In the genomic region with DNA sequence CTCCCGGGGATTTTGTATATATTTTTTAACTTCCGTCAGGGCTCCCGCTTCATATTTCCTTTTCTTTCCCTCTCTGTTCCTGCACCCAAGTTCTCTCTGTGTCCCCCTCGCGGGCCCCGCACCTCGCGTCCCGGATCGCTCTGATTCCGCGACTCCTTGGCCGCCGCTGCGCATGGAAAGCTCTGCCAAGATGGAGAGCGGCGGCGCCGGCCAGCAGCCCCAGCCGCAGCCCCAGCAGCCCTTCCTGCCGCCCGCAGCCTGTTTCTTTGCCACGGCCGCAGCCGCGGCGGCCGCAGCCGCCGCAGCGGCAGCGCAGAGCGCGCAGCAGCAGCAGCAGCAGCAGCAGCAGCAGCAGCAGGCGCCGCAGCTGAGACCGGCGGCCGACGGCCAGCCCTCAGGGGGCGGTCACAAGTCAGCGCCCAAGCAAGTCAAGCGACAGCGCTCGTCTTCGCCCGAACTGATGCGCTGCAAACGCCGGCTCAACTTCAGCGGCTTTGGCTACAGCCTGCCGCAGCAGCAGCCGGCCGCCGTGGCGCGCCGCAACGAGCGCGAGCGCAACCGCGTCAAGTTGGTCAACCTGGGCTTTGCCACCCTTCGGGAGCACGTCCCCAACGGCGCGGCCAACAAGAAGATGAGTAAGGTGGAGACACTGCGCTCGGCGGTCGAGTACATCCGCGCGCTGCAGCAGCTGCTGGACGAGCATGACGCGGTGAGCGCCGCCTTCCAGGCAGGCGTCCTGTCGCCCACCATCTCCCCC, we compare ENCODE assay signal across 8 cellular contexts. TPM values are rescaled to one million over a fixed set of nuclear protein-coding genes. Genes with fewer than 3 reads are reported as not detected.
DNase-seq lines count a peak whose midpoint lies in the region; ATAC-seq, FAIRE-seq and TF ChIP-seq lines count a peak whose summit lies in the region.

No MANE protein-coding gene starts in this region.

- H3K27me3 ChIP-seq in CD4-positive, CD25-positive, alpha-beta regulatory T cell (ENCODE audit: control insufficient read depth, insufficient read depth, low read length): peaks cover 41% of the 10 kb centered on the region
- peaks cover 33 to 86% (median 68%) of the 10 kb centered on the region in 5 donors for H3K27me3 ChIP-seq in subcutaneous abdominal adipose tissue (ENCODE audit: control insufficient read depth in 5 of 5, insufficient read depth in 4 of 5, low read length in 5 of 5)

- peak overlapping the region in 3 of 4 donors; percentile 58 to 78 (median 76) for H3K4me3 Mint-ChIP-seq in CD4-positive, CD25-positive, alpha-beta regulatory T cell

- no peak overlapping the region for H3K27ac ChIP-seq in CD4-positive, CD25-positive, alpha-beta regulatory T cell (ENCODE audit: insufficient read depth, low read length, poor library complexity, severe bottlenecking)
- H3K27ac ChIP-seq in subcutaneous abdominal adipose tissue (ENCODE audit: low read depth, low read length) (no peak overlapping the region), kidney (ENCODE audit: low read depth in 2 of 2, low read length in 2 of 2) (no peak overlapping the region)

- no peak overlapping the region for H3K27ac Mint-ChIP-seq in CD4-positive, CD25-positive, alpha-beta regulatory T cell
- H3K27ac Mint-ChIP-seq in activated naive CD4-positive, alpha-beta T cell treated with anti-CD3 and anti-CD28 coated beads, Interleukin-2, amount 50 U/mL, for 72 hours: no peak overlapping the region

- DNase-seq in CD4-positive, CD25-positive, alpha-beta regulatory T cell: peak in 1 of 3 donors; percentile 50
- peak in 1 of 2 donors; percentile 32 for DNase-seq in activated naive CD4-positive, alpha-beta T cell treated with anti-CD3 and anti-CD28 coated beads, Interleukin-2, amount 50 U/mL, for 72 hours (ENCODE audit: low spot score in 2 of 2)
- DNase-seq in iPS-NIHi11 (ENCODE audit: low spot score) (peak; percentile 61), kidney (no peak)

- intact Hi-C loops in kidney (cut with DNase I): loop anchor here (10.0 kb wide), 1 partner anchor 587 kb away; no protein-coding TSS in a partner anchor

- H3K27me3 Mint-ChIP-seq in CD4-positive, CD25-positive, alpha-beta regulatory T cell: peaks cover 87% of the 10 kb centered on the region

- H3K4me3 ChIP-seq in CD4-positive, CD25-positive, alpha-beta regulatory T cell (ENCODE audit: low read depth, low read length): no peak overlapping the region
- H3K4me3 ChIP-seq in subcutaneous abdominal adipose tissue (ENCODE audit: low read depth in 1 of 5, low read length in 5 of 5) (peak overlapping the region in 4 of 5 donors; percentile 26 to 55 (median 48)), kidney (ENCODE audit: low read length in 2 of 2) (peak overlapping the region in 1 of 2 donors; percentile 25)

- H3K9me3 ChIP-seq in CD4-positive, CD25-positive, alpha-beta regulatory T cell (ENCODE audit: control insufficient read depth in 2 of 2, low read length in 2 of 2): no peaks in the 10 kb centered on the region
- H3K9me3 ChIP-seq in subcutaneous abdominal adipose tissue (ENCODE audit: control insufficient read depth in 5 of 5, low read length in 5 of 5) (peaks cover 0 to 5% (median 0%) of the 10 kb centered on the region in 5 donors), kidney (ENCODE audit: control insufficient read depth in 1 of 2, low read length in 2 of 2) (peaks cover under 1 to 2% of the 10 kb centered on the region in 2 donors)

- peak in 1 of 2 donors; percentile 11 for ATAC-seq in CD4-positive, CD25-positive, alpha-beta regulatory T cell (ENCODE audit: low read depth in 2 of 2)
- ATAC-seq in GM18861 (IDR thresholded peaks at IDR 0.05; ENCODE audit: unreplicated experiment): peak; percentile 43
- ATAC-seq in HG03135 (IDR thresholded peaks at IDR 0.05; ENCODE audit: unreplicated experiment): peak; percentile 56
- peak; percentile 22 to 47 for ATAC-seq in activated naive CD4-positive, alpha-beta T cell treated with anti-CD3 and anti-CD28 coated beads, Interleukin-2, amount 50 U/mL, for 72 hours
- ATAC-seq in activated CD4-positive, CD25-positive, alpha-beta regulatory T cell treated with anti-CD3 and anti-CD28 coated beads, Interleukin-2, amount 50 U/mL, for 24 hours: no peak

- H3K4me1 Mint-ChIP-seq in CD4-positive, CD25-positive, alpha-beta regulatory T cell: peaks cover 12 to 55% (median 17%) of the 10 kb centered on the region in 4 donors

- TF ChIP-seq CTCF in kidney (IDR thresholded peaks at IDR 0.05; ENCODE audit: borderline replicate concordance, extremely low read depth, insufficient read depth): no peak

- H3K36me3 Mint-ChIP-seq in CD4-positive, CD25-positive, alpha-beta regulatory T cell: peaks cover 4% of the 10 kb centered on the region
- peaks cover 1 to 6% of the 10 kb centered on the region in 2 donors for H3K36me3 Mint-ChIP-seq in activated naive CD4-positive, alpha-beta T cell treated with anti-CD3 and anti-CD28 coated beads, Interleukin-2, amount 50 U/mL, for 72 hours

- no peak overlapping the region for H3K9ac ChIP-seq in subcutaneous abdominal adipose tissue (ENCODE audit: low read length in 5 of 5)
- no peak overlapping the region for H3K9ac ChIP-seq in kidney (ENCODE audit: low read length in 2 of 2)

- peaks cover 17% of the 10 kb centered on the region for H3K4me1 ChIP-seq in CD4-positive, CD25-positive, alpha-beta regulatory T cell (ENCODE audit: control insufficient read depth, insufficient read depth, low read length, poor library complexity, severe bottlenecking)
- H3K4me1 ChIP-seq in subcutaneous abdominal adipose tissue (ENCODE audit: control insufficient read depth in 5 of 5, insufficient read depth in 5 of 5, low read length in 5 of 5): peaks cover 0 to 28% (median 20%) of the 10 kb centered on the region in 5 donors
- peaks cover 0 to 5% of the 10 kb centered on the region in 2 donors for H3K4me1 ChIP-seq in kidney (ENCODE audit: control insufficient read depth in 1 of 2, insufficient read depth in 1 of 2, low read depth in 1 of 2, low read length in 2 of 2)

- no peak for FAIRE-seq in kidney (lab: Jason Lieb, UNC)

- H3K9me3 Mint-ChIP-seq in CD4-positive, CD25-positive, alpha-beta regulatory T cell: peaks cover 0 to 4% (median 0%) of the 10 kb centered on the region in 7 donors
- peaks cover 0 to 5% of the 10 kb centered on the region in 2 donors for H3K9me3 Mint-ChIP-seq in activated naive CD4-positive, alpha-beta T cell treated with anti-CD3 and anti-CD28 coated beads, Interleukin-2, amount 50 U/mL, for 72 hours

- no peaks in the 10 kb centered on the region for H3K36me3 ChIP-seq in CD4-positive, CD25-positive, alpha-beta regulatory T cell (ENCODE audit: control insufficient read depth, insufficient read depth, low read length)
- H3K36me3 ChIP-seq in subcutaneous abdominal adipose tissue (ENCODE audit: control insufficient read depth in 5 of 5, insufficient read depth in 5 of 5, low read length in 5 of 5): no peaks in the 10 kb centered on the region
- no peaks in the 10 kb centered on the region for H3K36me3 ChIP-seq in kidney (ENCODE audit: control insufficient read depth in 1 of 2, insufficient read depth in 2 of 2, low read length in 2 of 2)

RNA-seq across cellular contexts. Expression of gene ASCL1, which starts 0.8 kb away (rescaled TPM):
- total RNA-seq in CD4-positive, CD25-positive, alpha-beta regulatory T cell: not detected
- polyA plus RNA-seq in CD4-positive, CD25-positive, alpha-beta regulatory T cell: not detected
- total RNA-seq in activated naive CD4-positive, alpha-beta T cell treated with anti-CD3 and anti-CD28 coated beads, Interleukin-2, amount 50 U/mL, for 72 hours: under 1 TPM in 1 of 2 donors, not detected in 1; 0.16 TPM
- total RNA-seq in kidney: not detected
- polyA plus RNA-seq in kidney (ENCODE audit: insufficient read depth, low read depth, low replicate concordance): not detected

RNA-seq across cellular contexts. Expression of gene PAH, which starts 41.2 kb away (rescaled TPM):
- not detected for total RNA-seq in CD4-positive, CD25-positive, alpha-beta regulatory T cell
- not detected for polyA plus RNA-seq in CD4-positive, CD25-positive, alpha-beta regulatory T cell
- total RNA-seq in activated naive CD4-positive, alpha-beta T cell treated with anti-CD3 and anti-CD28 coated beads, Interleukin-2, amount 50 U/mL, for 72 hours: under 1 TPM in 1 of 2 donors, not detected in 1; 0.32 TPM
- total RNA-seq in kidney: 8.7 TPM
- polyA plus RNA-seq in kidney (ENCODE audit: insufficient read depth, low read depth, low replicate concordance): 193 TPM

Comparison
In these comparisons a context has a peak if more than half of its experiments do, and no peak if none do; other contexts are left out.
1. ATAC-seq: peak in GM18861 (single experiment), HG03135 (single experiment) and activated naive CD4-positive, alpha-beta T cell treated with anti-CD3 and anti-CD28 coated beads, Interleukin-2, amount 50 U/mL, for 72 hours (2 of 2); none in activated CD4-positive, CD25-positive, alpha-beta regulatory T cell treated with anti-CD3 and anti-CD28 coated beads, Interleukin-2, amount 50 U/mL, for 24 hours (0 of 2).